Comparison of ENCODE assay signal across 17 cellular contexts in the genomic region with DNA sequence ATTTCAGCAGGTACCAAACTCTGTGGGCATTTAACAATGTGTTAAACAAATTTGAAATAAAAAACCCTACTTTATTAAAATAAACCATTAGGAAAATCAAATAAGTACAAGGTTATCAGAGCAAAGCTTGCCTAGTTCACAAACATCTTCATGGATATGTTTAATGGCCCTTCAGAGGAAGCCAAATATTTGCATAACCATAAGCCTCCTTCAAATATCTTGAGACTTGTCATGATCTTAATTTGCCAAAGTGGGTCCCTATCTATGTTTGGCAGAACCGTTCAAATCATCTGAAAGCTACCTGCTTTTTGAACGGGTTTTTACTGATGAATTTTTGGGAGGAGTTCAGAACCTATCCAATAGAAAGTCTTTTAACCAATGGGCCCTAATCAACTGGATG.
DNase-seq lines count a peak whose midpoint lies in the region; ATAC-seq and TF ChIP-seq lines count a peak whose summit lies in the region.
"Had no signal": no experiment of that assay in that cellular context is flagged by ENCODE, and none has a peak within 500 bp of the region (broad histone marks: within the 10 kb centered on the region; RNA-seq: fewer than 3 reads in every experiment).

No MANE protein-coding gene starts in this region.

- H3K4me3 Mint-ChIP-seq in activated naive CD4-positive, alpha-beta T cell treated with anti-CD3 and anti-CD28 coated beads for 36 hours = no peak overlapping the region
- H3K4me3 Mint-ChIP-seq in activated B cell treated with CpG ODN at 0.5 μM for 24 hours = no peak overlapping the region
- no peak overlapping the region for H3K4me3 Mint-ChIP-seq in activated CD4-positive, alpha-beta memory T cell treated with anti-CD3 and anti-CD28 coated beads for 36 hours
- H3K4me3 Mint-ChIP-seq: CD4-positive, alpha-beta memory T cell; GM23338 had no signal

- peaks cover 80% of the 10 kb centered on the region for H3K4me1 Mint-ChIP-seq in activated naive CD4-positive, alpha-beta T cell treated with anti-CD3 and anti-CD28 coated beads for 36 hours (ENCODE audit: low read depth)
- H3K4me1 Mint-ChIP-seq in activated B cell treated with CpG ODN at 0.5 μM for 24 hours = peaks cover 70% of the 10 kb centered on the region
- peaks cover 23% of the 10 kb centered on the region for H3K4me1 Mint-ChIP-seq in activated CD4-positive, alpha-beta memory T cell treated with anti-CD3 and anti-CD28 coated beads for 36 hours (ENCODE audit: low read depth)
- H3K4me1 Mint-ChIP-seq: GM23338 had no signal

- intact Hi-C loops in activated naive CD4-positive, alpha-beta T cell treated with anti-CD3 and anti-CD28 coated beads for 36 hours (cut with micrococcal nuclease) = no loop called here
- intact Hi-C loops in activated B cell treated with CpG ODN at 0.5 μM for 24 hours (cut with micrococcal nuclease) = loop anchor here (5.0 kb wide), 2 partner anchors 97 to 167 kb away; no protein-coding TSS in a partner anchor
- intact Hi-C loops in activated CD4-positive, alpha-beta memory T cell treated with anti-CD3 and anti-CD28 coated beads for 36 hours (cut with micrococcal nuclease) = no loop called here

- DNase-seq in activated naive CD4-positive, alpha-beta T cell treated with anti-CD3 and anti-CD28 coated beads for 36 hours = no peak
- DNase-seq in activated naive CD4-positive, alpha-beta T cell treated with anti-CD3 and anti-CD28 coated beads, Interleukin-2, amount 50 U/mL, for 16 hours = no peak
- DNase-seq in DMS79 (lab: John Stamatoyannopoulos, UW) = peak; percentile 40
- DNase-seq in activated B cell treated with CpG ODN at 0.5 μM for 24 hours = no peak
- DNase-seq in activated CD4-positive, alpha-beta memory T cell treated with anti-CD3 and anti-CD28 coated beads for 36 hours = no peak
- DNase-seq: ACHN; C1 segment of cervical spinal cord; CD4-positive, alpha-beta memory T cell; COR-L47; DMS153; EL; H7; IMR-90; KBM-7 had no signal

- H3K27ac Mint-ChIP-seq in activated naive CD4-positive, alpha-beta T cell treated with anti-CD3 and anti-CD28 coated beads for 36 hours = peak overlapping the region; percentile 54
- H3K27ac Mint-ChIP-seq in activated B cell treated with CpG ODN at 0.5 μM for 24 hours = peak overlapping the region; percentile 32
- no peak overlapping the region for H3K27ac Mint-ChIP-seq in activated CD4-positive, alpha-beta memory T cell treated with anti-CD3 and anti-CD28 coated beads for 36 hours
- H3K27ac Mint-ChIP-seq: GM23338 had no signal

- H3K36me3 Mint-ChIP-seq in activated naive CD4-positive, alpha-beta T cell treated with anti-CD3 and anti-CD28 coated beads for 36 hours (ENCODE audit: low read depth) = peaks cover 40% of the 10 kb centered on the region
- H3K36me3 Mint-ChIP-seq in activated B cell treated with CpG ODN at 0.5 μM for 24 hours (ENCODE audit: low read depth) = peaks cover 48% of the 10 kb centered on the region
- H3K36me3 Mint-ChIP-seq in activated CD4-positive, alpha-beta memory T cell treated with anti-CD3 and anti-CD28 coated beads for 36 hours = peaks cover 25% of the 10 kb centered on the region

- H3K9me3 Mint-ChIP-seq in activated naive CD4-positive, alpha-beta T cell treated with anti-CD3 and anti-CD28 coated beads for 36 hours = peaks cover 19% of the 10 kb centered on the region
- peaks cover 9% of the 10 kb centered on the region for H3K9me3 Mint-ChIP-seq in activated B cell treated with CpG ODN at 0.5 μM for 24 hours
- peaks cover 19% of the 10 kb centered on the region for H3K9me3 Mint-ChIP-seq in activated CD4-positive, alpha-beta memory T cell treated with anti-CD3 and anti-CD28 coated beads for 36 hours

- POLR2A ChIA-PET in activated B cell treated with CpG ODN at 0.5 μM for 24 hours (lab: Charles Lee) = interaction anchor here (0.8 to 5.3 kb wide), 5 partner anchors 11 to 68 kb away, joined by 3 to 34 read pairs (median 6); no protein-coding TSS in a partner anchor
- POLR2A ChIA-PET in activated CD4-positive, alpha-beta memory T cell treated with anti-CD3 and anti-CD28 coated beads for 36 hours (lab: Charles Lee) = no interaction called here

- CTCF ChIA-PET in activated naive CD4-positive, alpha-beta T cell treated with anti-CD3 and anti-CD28 coated beads for 36 hours (lab: Charles Lee) = interaction anchor here (0.6 to 4.8 kb wide), 4 partner anchors 11 to 191 kb away, joined by 3 to 27 read pairs (median 6); no protein-coding TSS in a partner anchor
- CTCF ChIA-PET in activated B cell treated with CpG ODN at 0.5 μM for 24 hours (lab: Charles Lee) = interaction anchor here (1.9 to 3.0 kb wide), 2 partner anchors 11 to 96 kb away, joined by 10 to 11 read pairs; no protein-coding TSS in a partner anchor
- CTCF ChIA-PET in activated CD4-positive, alpha-beta memory T cell treated with anti-CD3 and anti-CD28 coated beads for 36 hours (lab: Charles Lee) = no interaction called here

- no peak for TF ChIP-seq POLR2A in GM18505 (IDR thresholded peaks at IDR 0.05; ENCODE audit: borderline replicate concordance, extremely low read depth, insufficient read depth, insufficient read length)

- no peak for ATAC-seq in activated B cell treated with CpG ODN at 0.5 μM for 24 hours (ENCODE audit: low read depth)
- ATAC-seq in HG03439 (IDR thresholded peaks at IDR 0.05; ENCODE audit: unreplicated experiment) = no peak
- no peak for ATAC-seq in GM18505 (IDR thresholded peaks at IDR 0.05; ENCODE audit: unreplicated experiment)
- ATAC-seq: GM23338 had no signal

- no peak for TF ChIP-seq CTCF in activated B cell treated with CpG ODN at 0.5 μM for 24 hours (IDR thresholded peaks at IDR 0.05)

- H3K27me3 Mint-ChIP-seq in activated naive CD4-positive, alpha-beta T cell treated with anti-CD3 and anti-CD28 coated beads for 36 hours (ENCODE audit: low read depth) = no peaks in the 10 kb centered on the region
- H3K27me3 Mint-ChIP-seq in activated B cell treated with CpG ODN at 0.5 μM for 24 hours = no peaks in the 10 kb centered on the region
- H3K27me3 Mint-ChIP-seq in activated CD4-positive, alpha-beta memory T cell treated with anti-CD3 and anti-CD28 coated beads for 36 hours = no peaks in the 10 kb centered on the region
- H3K27me3 Mint-ChIP-seq: CD4-positive, alpha-beta memory T cell had no signal
